Comparison of ENCODE assay signal across 9 cellular contexts in genomic region chr6:24547243-24547642, GRCh38. TPM values are rescaled to one million over a fixed set of nuclear protein-coding genes. Genes with fewer than 3 reads are reported as not detected.
DNase-seq lines count a peak whose midpoint lies in the region; ATAC-seq and TF ChIP-seq lines count a peak whose summit lies in the region.
"Had no signal": no experiment of that assay in that cellular context is flagged by ENCODE, and none has a peak within 500 bp of the region (broad histone marks: within the 10 kb centered on the region; RNA-seq: fewer than 3 reads in every experiment).

No MANE protein-coding gene starts in this region.

- H3K9ac ChIP-seq in BLaER1 treated with 17β-estradiol and CSF1 and Interleukin-3, amounts not matched to agents 10 nM and 100 nM = no peak overlapping the region

- no peak for TF ChIP-seq POLR2A in erythroblast (IDR thresholded peaks at IDR 0.05; ENCODE audit: low read length)

- no peak overlapping the region for H3K4me3 ChIP-seq in BLaER1 treated with 17β-estradiol and CSF1 and Interleukin-3, amounts not matched to agents 10 nM and 100 nM

- H3K36me3 Mint-ChIP-seq in activated CD4-positive, alpha-beta T cell treated with anti-CD3 and anti-CD28 coated beads for 36 hours (ENCODE audit: low read depth) = no peaks in the 10 kb centered on the region

- peaks cover 0 to 11% (median 8%) of the 10 kb centered on the region in 10 experiments; a peak in 9 of 20 replicates for H3K4me1 ChIP-seq in BLaER1 treated with 17β-estradiol and CSF1 and Interleukin-3, amounts not matched to agents 10 nM and 100 nM

- H3K4me2 ChIP-seq in BLaER1 treated with 17β-estradiol and CSF1 and Interleukin-3, amounts not matched to agents 10 nM and 100 nM = peak overlapping the region in 9 of 11 experiments; percentile 2 to 38 (median 25); a peak in 14 of 22 replicates

- ATAC-seq in HG02678 (IDR thresholded peaks at IDR 0.05; ENCODE audit: unreplicated experiment) = peak; percentile 54
- peak; percentile 97 for ATAC-seq in activated CD4-positive, alpha-beta T cell treated with anti-CD3 and anti-CD28 coated beads for 36 hours
- no peak for ATAC-seq in GM18861 (IDR thresholded peaks at IDR 0.05; ENCODE audit: unreplicated experiment)
- ATAC-seq in HG02852 (IDR thresholded peaks at IDR 0.05; ENCODE audit: unreplicated experiment) = no peak

- no peak overlapping the region for H3K4me3 Mint-ChIP-seq in activated CD4-positive, alpha-beta T cell treated with anti-CD3 and anti-CD28 coated beads for 36 hours
- H3K4me3 Mint-ChIP-seq: neural crest cell had no signal

- no peaks in the 10 kb centered on the region for H3K27me3 ChIP-seq in BLaER1 treated with 17β-estradiol and CSF1 and Interleukin-3, amounts not matched to agents 10 nM and 100 nM

- intact Hi-C loops in activated CD4-positive, alpha-beta T cell treated with anti-CD3 and anti-CD28 coated beads for 36 hours (cut with DNase I, micrococcal nuclease) = loop anchor here (1.0 to 10.0 kb wide), 2 partner anchors 34 to 262 kb away; no protein-coding TSS in a partner anchor

- no peaks in the 10 kb centered on the region for H3K36me3 ChIP-seq in BLaER1 treated with 17β-estradiol and CSF1 and Interleukin-3, amounts not matched to agents 10 nM and 100 nM

- POLR2A ChIA-PET in activated CD4-positive, alpha-beta T cell treated with anti-CD3 and anti-CD28 coated beads for 36 hours (lab: Charles Lee) = no interaction called here

- no peak overlapping the region for H3K27ac ChIP-seq in BLaER1 treated with 17β-estradiol and CSF1 and Interleukin-3, amounts not matched to agents 10 nM and 100 nM

- CTCF ChIA-PET in activated CD4-positive, alpha-beta T cell treated with anti-CD3 and anti-CD28 coated beads for 36 hours (lab: Charles Lee) = interaction anchor here (0.6 to 1.5 kb wide), 16 partner anchors 12 to 225 kb away, joined by 3 to 8 read pairs (median 3); no protein-coding TSS in a partner anchor

- H4K20me1 ChIP-seq in BLaER1 treated with 17β-estradiol and CSF1 and Interleukin-3, amounts not matched to agents 10 nM and 100 nM = no peaks in the 10 kb centered on the region

- H3K27ac Mint-ChIP-seq in activated CD4-positive, alpha-beta T cell treated with anti-CD3 and anti-CD28 coated beads for 36 hours = no peak overlapping the region

- no peaks in the 10 kb centered on the region for H3K9me3 Mint-ChIP-seq in activated CD4-positive, alpha-beta T cell treated with anti-CD3 and anti-CD28 coated beads for 36 hours (ENCODE audit: low read depth)
- H3K9me3 Mint-ChIP-seq: neural crest cell had no signal

- peaks cover 0 to 6% (median 0%) of the 10 kb centered on the region in 11 experiments; a peak in 1 of 22 replicates for H3K9me3 ChIP-seq in BLaER1 treated with 17β-estradiol and CSF1 and Interleukin-3, amounts not matched to agents 10 nM and 100 nM (replicated peaks in 1 of 11)

- peaks cover 5% of the 10 kb centered on the region for H3K4me1 Mint-ChIP-seq in activated CD4-positive, alpha-beta T cell treated with anti-CD3 and anti-CD28 coated beads for 36 hours

- peak; percentile 75 for DNase-seq in activated CD4-positive, alpha-beta T cell treated with anti-CD3 and anti-CD28 coated beads for 36 hours
- DNase-seq in erythroblast (lab: John Stamatoyannopoulos, UW) (peak; percentile 21 to 38), SHP77 (lab: John Stamatoyannopoulos, UW) (no peak), NCI-H1105 (lab: John Stamatoyannopoulos, UW) (no peak)

- H3K27me3 Mint-ChIP-seq in activated CD4-positive, alpha-beta T cell treated with anti-CD3 and anti-CD28 coated beads for 36 hours = peaks cover 2% of the 10 kb centered on the region

RNA-seq across cellular contexts. Expression of gene ALDH5A1, which starts 52.5 kb away (rescaled TPM):
- total RNA-seq in activated CD4-positive, alpha-beta T cell treated with anti-CD3 and anti-CD28 coated beads for 36 hours = 10 to 100 TPM; 16.5 to 18.8 TPM

RNA-seq across cellular contexts. Expression of gene GPLD1, which starts 57.9 kb away (rescaled TPM):
- total RNA-seq in activated CD4-positive, alpha-beta T cell treated with anti-CD3 and anti-CD28 coated beads for 36 hours = under 1 TPM; 0.62 to 0.67 TPM

Comparison
In these comparisons a context has a peak if more than half of its experiments do, and no peak if none do; other contexts are left out.
1. ATAC-seq: peak in HG02678 (single experiment) and activated CD4-positive, alpha-beta T cell treated with anti-CD3 and anti-CD28 coated beads for 36 hours (single experiment); none in GM18861 (single experiment) and HG02852 (single experiment).
2. DNase-seq: peak in activated CD4-positive, alpha-beta T cell treated with anti-CD3 and anti-CD28 coated beads for 36 hours (single experiment) and erythroblast (2 of 2); none in SHP77 (0 of 2) and NCI-H1105 (single experiment).